In genomic region chr19:17419491-17420266, GRCh38 we compare ENCODE assay signal across 1 cellular context.
TF ChIP-seq lines count a peak whose summit lies in the region.

MVB12A (plus strand) TSS chr19:17420047; CDS start chr19:17420136, 89 bp downstream.

TF ChIP-seq in HEK293, 187 proteins besides CTCF, POLR2A, EP300 and RAD21 (continued from another document):
- peak; percentile 98 for TF ChIP-seq SP2 (tag by site-specific recombination; IDR thresholded peaks at IDR 0.05)
- TF ChIP-seq ZNF521 (tag by site-specific recombination; IDR thresholded peaks at IDR 0.05): no peak
- 0 out of 2 replicates have a peak, but pooled peaks have one; percentile 59 for TF ChIP-seq ZBTB10 (tag by site-specific recombination; IDR thresholded peaks at IDR 0.05)
- peak; percentile 98 for TF ChIP-seq ZBTB11 (tag by site-specific recombination; conservative IDR thresholded peaks at IDR 0.05; ENCODE audit: low read depth)
- TF ChIP-seq REPIN1 (tag by site-specific recombination; IDR thresholded peaks at IDR 0.05; ENCODE audit: low read depth): no peak
- TF ChIP-seq ZNF623 (tag by site-specific recombination; IDR thresholded peaks at IDR 0.05): no peak
- TF ChIP-seq HIC1 (tag by site-specific recombination; IDR thresholded peaks at IDR 0.05): no peak
- TF ChIP-seq, protein P1, sequence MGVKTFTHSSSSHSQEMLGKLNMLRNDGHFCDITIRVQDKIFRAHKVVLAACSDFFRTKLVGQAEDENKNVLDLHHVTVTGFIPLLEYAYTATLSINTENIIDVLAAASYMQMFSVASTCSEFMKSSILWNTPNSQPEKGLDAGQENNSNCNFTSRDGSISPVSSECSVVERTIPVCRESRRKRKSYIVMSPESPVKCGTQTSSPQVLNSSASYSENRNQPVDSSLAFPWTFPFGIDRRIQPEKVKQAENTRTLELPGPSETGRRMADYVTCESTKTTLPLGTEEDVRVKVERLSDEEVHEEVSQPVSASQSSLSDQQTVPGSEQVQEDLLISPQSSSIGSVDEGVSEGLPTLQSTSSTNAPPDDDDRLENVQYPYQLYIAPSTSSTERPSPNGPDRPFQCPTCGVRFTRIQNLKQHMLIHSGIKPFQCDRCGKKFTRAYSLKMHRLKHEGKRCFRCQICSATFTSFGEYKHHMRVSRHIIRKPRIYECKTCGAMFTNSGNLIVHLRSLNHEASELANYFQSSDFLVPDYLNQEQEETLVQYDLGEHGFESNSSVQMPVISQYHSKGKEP (tag by site-specific recombination; IDR thresholded peaks at IDR 0.05): no peak
- TF ChIP-seq, protein P2, sequence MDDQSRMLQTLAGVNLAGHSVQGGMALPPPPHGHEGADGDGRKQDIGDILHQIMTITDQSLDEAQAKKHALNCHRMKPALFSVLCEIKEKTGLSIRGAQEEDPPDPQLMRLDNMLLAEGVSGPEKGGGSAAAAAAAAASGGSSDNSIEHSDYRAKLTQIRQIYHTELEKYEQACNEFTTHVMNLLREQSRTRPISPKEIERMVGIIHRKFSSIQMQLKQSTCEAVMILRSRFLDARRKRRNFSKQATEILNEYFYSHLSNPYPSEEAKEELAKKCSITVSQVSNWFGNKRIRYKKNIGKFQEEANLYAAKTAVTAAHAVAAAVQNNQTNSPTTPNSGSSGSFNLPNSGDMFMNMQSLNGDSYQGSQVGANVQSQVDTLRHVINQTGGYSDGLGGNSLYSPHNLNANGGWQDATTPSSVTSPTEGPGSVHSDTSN (CRISPR knock-in tag; IDR thresholded peaks at IDR 0.05): no peak; the same call in 1 of the 2 replicates
- peak; percentile 59 for TF ChIP-seq PATZ1 (tag by site-specific recombination; IDR thresholded peaks at IDR 0.05)
- TF ChIP-seq, protein P3, sequence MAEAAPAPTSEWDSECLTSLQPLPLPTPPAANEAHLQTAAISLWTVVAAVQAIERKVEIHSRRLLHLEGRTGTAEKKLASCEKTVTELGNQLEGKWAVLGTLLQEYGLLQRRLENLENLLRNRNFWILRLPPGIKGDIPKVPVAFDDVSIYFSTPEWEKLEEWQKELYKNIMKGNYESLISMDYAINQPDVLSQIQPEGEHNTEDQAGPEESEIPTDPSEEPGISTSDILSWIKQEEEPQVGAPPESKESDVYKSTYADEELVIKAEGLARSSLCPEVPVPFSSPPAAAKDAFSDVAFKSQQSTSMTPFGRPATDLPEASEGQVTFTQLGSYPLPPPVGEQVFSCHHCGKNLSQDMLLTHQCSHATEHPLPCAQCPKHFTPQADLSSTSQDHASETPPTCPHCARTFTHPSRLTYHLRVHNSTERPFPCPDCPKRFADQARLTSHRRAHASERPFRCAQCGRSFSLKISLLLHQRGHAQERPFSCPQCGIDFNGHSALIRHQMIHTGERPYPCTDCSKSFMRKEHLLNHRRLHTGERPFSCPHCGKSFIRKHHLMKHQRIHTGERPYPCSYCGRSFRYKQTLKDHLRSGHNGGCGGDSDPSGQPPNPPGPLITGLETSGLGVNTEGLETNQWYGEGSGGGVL (tag by site-specific recombination; IDR thresholded peaks at IDR 0.05): peak; percentile 72
- TF ChIP-seq ZNF16 (tag by site-specific recombination; IDR thresholded peaks at IDR 0.05; ENCODE audit: low read depth): no peak
- TF ChIP-seq, protein P4, sequence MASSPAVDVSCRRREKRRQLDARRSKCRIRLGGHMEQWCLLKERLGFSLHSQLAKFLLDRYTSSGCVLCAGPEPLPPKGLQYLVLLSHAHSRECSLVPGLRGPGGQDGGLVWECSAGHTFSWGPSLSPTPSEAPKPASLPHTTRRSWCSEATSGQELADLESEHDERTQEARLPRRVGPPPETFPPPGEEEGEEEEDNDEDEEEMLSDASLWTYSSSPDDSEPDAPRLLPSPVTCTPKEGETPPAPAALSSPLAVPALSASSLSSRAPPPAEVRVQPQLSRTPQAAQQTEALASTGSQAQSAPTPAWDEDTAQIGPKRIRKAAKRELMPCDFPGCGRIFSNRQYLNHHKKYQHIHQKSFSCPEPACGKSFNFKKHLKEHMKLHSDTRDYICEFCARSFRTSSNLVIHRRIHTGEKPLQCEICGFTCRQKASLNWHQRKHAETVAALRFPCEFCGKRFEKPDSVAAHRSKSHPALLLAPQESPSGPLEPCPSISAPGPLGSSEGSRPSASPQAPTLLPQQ (tag by site-specific recombination; IDR thresholded peaks at IDR 0.05): 0 out of 2 replicates have a peak, but pooled peaks have one; percentile 14
- 0 out of 2 replicates have a peak, but pooled peaks have one; percentile 20 for TF ChIP-seq BCL11A (tag by site-specific recombination; IDR thresholded peaks at IDR 0.05; ENCODE audit: low read depth)
- no peak for TF ChIP-seq ZNF426 (tag by site-specific recombination; IDR thresholded peaks at IDR 0.05)
- TF ChIP-seq ZNF558 (tag by site-specific recombination; IDR thresholded peaks at IDR 0.05): 0 out of 2 replicates have a peak, but pooled peaks have one; percentile 18
- TF ChIP-seq, protein P5, sequence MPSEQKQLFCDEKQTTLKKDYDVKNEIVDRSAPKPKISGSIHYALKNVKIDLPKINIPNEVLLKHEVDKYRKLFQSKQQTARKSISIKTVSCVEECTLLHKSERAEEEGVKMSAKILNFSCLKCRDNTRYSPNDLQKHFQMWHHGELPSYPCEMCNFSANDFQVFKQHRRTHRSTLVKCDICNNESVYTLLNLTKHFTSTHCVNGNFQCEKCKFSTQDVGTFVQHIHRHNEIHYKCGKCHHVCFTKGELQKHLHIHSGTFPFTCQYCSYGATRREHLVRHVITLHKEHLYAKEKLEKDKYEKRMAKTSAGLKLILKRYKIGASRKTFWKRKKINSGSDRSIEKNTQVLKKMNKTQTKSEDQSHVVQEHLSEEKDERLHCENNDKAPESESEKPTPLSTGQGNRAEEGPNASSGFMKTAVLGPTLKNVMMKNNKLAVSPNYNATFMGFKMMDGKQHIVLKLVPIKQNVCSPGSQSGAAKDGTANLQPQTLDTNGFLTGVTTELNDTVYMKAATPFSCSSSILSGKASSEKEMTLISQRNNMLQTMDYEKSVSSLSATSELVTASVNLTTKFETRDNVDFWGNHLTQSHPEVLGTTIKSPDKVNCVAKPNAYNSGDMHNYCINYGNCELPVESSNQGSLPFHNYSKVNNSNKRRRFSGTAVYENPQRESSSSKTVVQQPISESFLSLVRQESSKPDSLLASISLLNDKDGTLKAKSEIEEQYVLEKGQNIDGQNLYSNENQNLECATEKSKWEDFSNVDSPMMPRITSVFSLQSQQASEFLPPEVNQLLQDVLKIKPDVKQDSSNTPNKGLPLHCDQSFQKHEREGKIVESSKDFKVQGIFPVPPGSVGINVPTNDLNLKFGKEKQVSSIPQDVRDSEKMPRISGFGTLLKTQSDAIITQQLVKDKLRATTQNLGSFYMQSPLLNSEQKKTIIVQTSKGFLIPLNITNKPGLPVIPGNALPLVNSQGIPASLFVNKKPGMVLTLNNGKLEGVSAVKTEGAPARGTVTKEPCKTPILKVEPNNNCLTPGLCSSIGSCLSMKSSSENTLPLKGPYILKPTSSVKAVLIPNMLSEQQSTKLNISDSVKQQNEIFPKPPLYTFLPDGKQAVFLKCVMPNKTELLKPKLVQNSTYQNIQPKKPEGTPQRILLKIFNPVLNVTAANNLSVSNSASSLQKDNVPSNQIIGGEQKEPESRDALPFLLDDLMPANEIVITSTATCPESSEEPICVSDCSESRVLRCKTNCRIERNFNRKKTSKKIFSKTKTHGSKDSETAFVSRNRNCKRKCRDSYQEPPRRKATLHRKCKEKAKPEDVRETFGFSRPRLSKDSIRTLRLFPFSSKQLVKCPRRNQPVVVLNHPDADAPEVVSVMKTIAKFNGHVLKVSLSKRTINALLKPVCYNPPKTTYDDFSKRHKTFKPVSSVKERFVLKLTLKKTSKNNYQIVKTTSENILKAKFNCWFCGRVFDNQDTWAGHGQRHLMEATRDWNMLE (tag by site-specific recombination; conservative IDR thresholded peaks at IDR 0.05; ENCODE audit: low read depth): peak; percentile 90
TF ChIP-seq in HEK293: peak in this region for 60.
